24 cellular contexts compared by ENCODE assay signal in genomic region chr18:61991836-61992235, GRCh38.
DNase-seq lines count a peak whose midpoint lies in the region; ATAC-seq and TF ChIP-seq lines count a peak whose summit lies in the region.
"Had no signal": no experiment of that assay in that cellular context is flagged by ENCODE, and none has a peak within 500 bp of the region (broad histone marks: within the 10 kb centered on the region; RNA-seq: fewer than 3 reads in every experiment).

No MANE protein-coding gene starts in this region.

- H3K36me3 ChIP-seq in breast epithelium (no peaks in the 10 kb centered on the region), ascending aorta (no peaks in the 10 kb centered on the region), mesenchymal stem cell (ENCODE audit: control insufficient read depth in 1 of 2, insufficient read depth in 2 of 2, low read depth in 1 of 2, low read length in 2 of 2) (no peaks in the 10 kb centered on the region), aorta (ENCODE audit: control insufficient read depth in 1 of 2, insufficient read depth in 2 of 2, low read length in 1 of 2) (no peaks in the 10 kb centered on the region)
- H3K36me3 ChIP-seq: heart left ventricle had no signal

- peak overlapping the region; percentile 14 for H4K91ac ChIP-seq in mesenchymal stem cell (ENCODE audit: low read length)

- peak overlapping the region; percentile 10 for H4K8ac ChIP-seq in mesenchymal stem cell (ENCODE audit: low read length)

- H3K4me1 Mint-ChIP-seq in MCF 10A (ENCODE audit: insufficient read depth, unreplicated experiment), result peaks cover 20% of the 10 kb centered on the region
- H3K4me1 Mint-ChIP-seq in stimulated activated effector memory CD8-positive, alpha-beta T cell treated with anti-CD3 and anti-CD28 coated beads, Interleukin-12 subunit alpha, Interleukin-12 subunit beta, amount 100 ng/mL, for 72 hours, result no peaks in the 10 kb centered on the region

- H3K79me1 ChIP-seq in mesenchymal stem cell (replicated peaks; ENCODE audit: low read length, poor library complexity, severe bottlenecking), result no peaks in the 10 kb centered on the region

- no peak for TF ChIP-seq CTCF in MCF 10A (IDR thresholded peaks at IDR 0.05; ENCODE audit: unreplicated experiment)
- TF ChIP-seq CTCF in breast epithelium (IDR thresholded peaks at IDR 0.05), result no peak
- TF ChIP-seq CTCF in ascending aorta (IDR thresholded peaks at IDR 0.05), result no peak

- peak overlapping the region in 1 of 2 donors; percentile 4 for H3K27ac ChIP-seq in breast epithelium
- H3K27ac ChIP-seq in ascending aorta, result peak overlapping the region; percentile 60 to 67
- H3K27ac ChIP-seq in mesenchymal stem cell (ENCODE audit: low read length, poor library complexity, severe bottlenecking), result peak overlapping the region; percentile 45
- H3K27ac ChIP-seq in aorta (ENCODE audit: low read depth in 1 of 2, low read length in 2 of 2), result peak overlapping the region; percentile 61 to 85
- H3K27ac ChIP-seq: C4-2B, KMS-11, VCaP had no signal

- H3K27me3 ChIP-seq in breast epithelium (no peaks in the 10 kb centered on the region), ascending aorta (no peaks in the 10 kb centered on the region), mesenchymal stem cell (ENCODE audit: control insufficient read depth in 1 of 2, insufficient read depth in 1 of 2, low read length in 2 of 2) (no peaks in the 10 kb centered on the region), aorta (ENCODE audit: control insufficient read depth in 1 of 2, insufficient read depth in 2 of 2, low read length in 1 of 2) (no peaks in the 10 kb centered on the region)
- H3K27me3 ChIP-seq: heart left ventricle had no signal

- H2BK12ac ChIP-seq in mesenchymal stem cell (ENCODE audit: low read length in 2 of 2), result peak overlapping the region; percentile 94 to 95

- H2BK15ac ChIP-seq in mesenchymal stem cell (ENCODE audit: low read depth, poor library complexity, severe bottlenecking), result no peak overlapping the region

- ATAC-seq in aorta (ENCODE audit: low FRiP score), result no peak
- no peak for ATAC-seq in stimulated activated effector memory CD8-positive, alpha-beta T cell treated with anti-CD3 and anti-CD28 coated beads, Interleukin-12 subunit alpha, Interleukin-12 subunit beta, amount 100 ng/mL, for 72 hours
- ATAC-seq: effector memory CD8-positive, alpha-beta T cell; heart left ventricle; naive thymus-derived CD4-positive, alpha-beta T cell had no signal

- no CpG with 5 or more reads among the region's 1 CpG for WGBS in mesenchymal stem cell
- whole genome bisulfite sequencing in aorta, 2 donors, result 40 to 57% methylated on average over 1 of the region's 1 CpG

- H3K18ac ChIP-seq in mesenchymal stem cell (ENCODE audit: low read depth in 1 of 2, low read length in 2 of 2), result peak overlapping the region; percentile 13 to 83

- no peak overlapping the region for H3K4me3 Mint-ChIP-seq in MCF 10A (ENCODE audit: unreplicated experiment)
- no peak overlapping the region for H3K4me3 Mint-ChIP-seq in stimulated activated effector memory CD8-positive, alpha-beta T cell treated with anti-CD3 and anti-CD28 coated beads, Interleukin-12 subunit alpha, Interleukin-12 subunit beta, amount 100 ng/mL, for 72 hours
- H3K4me3 Mint-ChIP-seq: effector memory CD8-positive, alpha-beta T cell; naive thymus-derived CD4-positive, alpha-beta T cell had no signal

- no peaks in the 10 kb centered on the region for H3K36me3 Mint-ChIP-seq in MCF 10A (ENCODE audit: insufficient read depth, unreplicated experiment)
- H3K36me3 Mint-ChIP-seq in stimulated activated effector memory CD8-positive, alpha-beta T cell treated with anti-CD3 and anti-CD28 coated beads, Interleukin-12 subunit alpha, Interleukin-12 subunit beta, amount 100 ng/mL, for 72 hours, result no peaks in the 10 kb centered on the region
- H3K36me3 Mint-ChIP-seq: naive thymus-derived CD4-positive, alpha-beta T cell had no signal

- no peak overlapping the region for H2AFZ ChIP-seq in mesenchymal stem cell (ENCODE audit: low read depth, low read length)

- no peak overlapping the region for H3K23ac ChIP-seq in mesenchymal stem cell (ENCODE audit: low read length in 2 of 2)

- peak overlapping the region; percentile 68 for H3K27ac Mint-ChIP-seq in MCF 10A (ENCODE audit: low read depth, unreplicated experiment)
- no peak overlapping the region for H3K27ac Mint-ChIP-seq in stimulated activated effector memory CD8-positive, alpha-beta T cell treated with anti-CD3 and anti-CD28 coated beads, Interleukin-12 subunit alpha, Interleukin-12 subunit beta, amount 100 ng/mL, for 72 hours
- H3K27ac Mint-ChIP-seq: effector memory CD8-positive, alpha-beta T cell; naive thymus-derived CD4-positive, alpha-beta T cell; progenitor cell of endocrine pancreas had no signal

- H2BK120ac ChIP-seq in mesenchymal stem cell (ENCODE audit: low read depth, low read length), result peak overlapping the region; percentile 86

- intact Hi-C loops in MCF 10A (cut with micrococcal nuclease), result no loop called here
- intact Hi-C loops in breast epithelium (cut with DNase I; ENCODE audit: low total_unique reads), result no loop called here
- intact Hi-C loops in ascending aorta (cut with DNase I), result loop anchor here (5.0 kb wide), 1 partner anchor 95 kb away; no protein-coding TSS in a partner anchor
- intact Hi-C loops in aorta (cut with DNase I), result loop anchor here in 1 of 2 donors (5.0 to 10.0 kb wide), 2 partner anchors 40 to 97 kb away; partner anchors contain the start of gene RNF152

- H3K4ac ChIP-seq in mesenchymal stem cell (ENCODE audit: low read depth in 1 of 2, low read length in 2 of 2), result peak overlapping the region; percentile 19 to 88

- no peak for TF ChIP-seq POLR2A in breast epithelium (IDR thresholded peaks at IDR 0.05)

- no peak overlapping the region for H3K14ac ChIP-seq in mesenchymal stem cell (ENCODE audit: low read length in 2 of 2)

- H3K4me1 ChIP-seq in breast epithelium (no peaks in the 10 kb centered on the region), ascending aorta (peaks cover 8 to 25% of the 10 kb centered on the region in 2 donors), mesenchymal stem cell (ENCODE audit: control insufficient read depth, insufficient read depth, low read depth, low read length) (peaks cover 8% of the 10 kb centered on the region), aorta (ENCODE audit: control insufficient read depth in 1 of 2, insufficient read depth in 2 of 2, low read length in 2 of 2) (peaks cover 5 to 10% of the 10 kb centered on the region in 2 donors)

- H3K4me2 ChIP-seq in mesenchymal stem cell (ENCODE audit: low read length, poor library complexity, severe bottlenecking), result no peak overlapping the region
- H3K4me2 ChIP-seq: KMS-11 had no signal

- CTCF ChIA-PET in MCF 10A (lab: Yijun Ruan, JAX), result interaction anchor here (0.5 to 1.2 kb wide), 3 partner anchors 58 to 640 kb away, joined by 3 read pairs; no protein-coding TSS in a partner anchor

- no TSS peak for BruUV-seq in MCF 10A (replicated peaks; lab: Mats Ljungman, UMichigan)

- H3K9me3 Mint-ChIP-seq in MCF 10A (ENCODE audit: unreplicated experiment), result no peaks in the 10 kb centered on the region
- no peaks in the 10 kb centered on the region for H3K9me3 Mint-ChIP-seq in stimulated activated effector memory CD8-positive, alpha-beta T cell treated with anti-CD3 and anti-CD28 coated beads, Interleukin-12 subunit alpha, Interleukin-12 subunit beta, amount 100 ng/mL, for 72 hours
- H3K9me3 Mint-ChIP-seq: effector memory CD8-positive, alpha-beta T cell had no signal

- no peaks in the 10 kb centered on the region for H3K27me3 Mint-ChIP-seq in MCF 10A (ENCODE audit: insufficient read depth, unreplicated experiment)
- H3K27me3 Mint-ChIP-seq: progenitor cell of endocrine pancreas had no signal

- peak overlapping the region; percentile 26 for H2BK5ac ChIP-seq in mesenchymal stem cell (ENCODE audit: low read depth, low read length, poor library complexity, severe bottlenecking)

- POLR2A ChIA-PET in MCF 10A (lab: Yijun Ruan, JAX), result no interaction called here

- peak overlapping the region; percentile 0 for H2AK5ac ChIP-seq in mesenchymal stem cell (ENCODE audit: low read length, severe bottlenecking)

- H3K4me3 ChIP-seq in breast epithelium, result no peak overlapping the region
- no peak overlapping the region for H3K4me3 ChIP-seq in ascending aorta
- no peak overlapping the region for H3K4me3 ChIP-seq in mesenchymal stem cell (ENCODE audit: insufficient read depth in 1 of 2, low read depth in 1 of 2, low read length in 2 of 2)
- no peak overlapping the region for H3K4me3 ChIP-seq in aorta (ENCODE audit: low read length in 2 of 2)
- H3K4me3 ChIP-seq: heart left ventricle, lung had no signal

- DNase-seq in MCF 10A (ENCODE audit: unreplicated experiment) (no peak), breast epithelium (ENCODE audit: low spot score in 2 of 2) (no peak), ascending aorta (ENCODE audit: low spot score in 2 of 2) (no peak), mesenchymal stem cell (no peak), aorta (no peak), amygdala (lab: John Stamatoyannopoulos, UW) (no peak)
- no peak for DNase-seq in activated naive CD4-positive, alpha-beta T cell (lab: John Stamatoyannopoulos, UW)
- DNase-seq in stimulated activated effector memory CD8-positive, alpha-beta T cell treated with anti-CD3 and anti-CD28 coated beads, Interleukin-12 subunit alpha, Interleukin-12 subunit beta, amount 100 ng/mL, for 72 hours (ENCODE audit: low spot score in 2 of 2), result no peak
- DNase-seq: activated CD4-positive, alpha-beta T cell treated with anti-CD3 and anti-CD28 coated beads, Interleukin-2, amount 50 U/mL, for 48 hours; activated naive CD4-positive, alpha-beta T cell treated with Interleukin-2 at 50 U/mL for 16 hours; activated T-cell treated with anti-CD3 and anti-CD28 coated beads for 4 hours; DMS79; effector memory CD8-positive, alpha-beta T cell; heart left ventricle; naive thymus-derived CD4-positive, alpha-beta T cell; NCI-H1048; NCI-H2029; RPMI8226; stimulated activated CD4-positive, alpha-beta T cell treated with anti-CD3 and anti-CD28 coated beads, Interleukin-4, amount 100 ng/mL, for 4 hours had no signal

- no peaks in the 10 kb centered on the region for H3K9me3 ChIP-seq in breast epithelium
- no peaks in the 10 kb centered on the region for H3K9me3 ChIP-seq in ascending aorta
- H3K9me3 ChIP-seq in mesenchymal stem cell (ENCODE audit: control insufficient read depth, low read length), result no peaks in the 10 kb centered on the region
- H3K9me3 ChIP-seq in aorta (ENCODE audit: control insufficient read depth, low read length), result no peaks in the 10 kb centered on the region
- H3K9me3 ChIP-seq: heart left ventricle had no signal

- peak overlapping the region; percentile 80 for H3K9ac ChIP-seq in mesenchymal stem cell (ENCODE audit: low read length)
- H3K9ac ChIP-seq: KMS-11 had no signal
